ENCODE assay signal across 12 cellular contexts in genomic region chr17:75410141-75410540, GRCh38. TPM values are rescaled to one million over a fixed set of nuclear protein-coding genes. Genes with fewer than 3 reads are reported as not detected.
DNase-seq lines count a peak whose midpoint lies in the region; ATAC-seq and TF ChIP-seq lines count a peak whose summit lies in the region.
"Had no signal": no experiment of that assay in that cellular context is flagged by ENCODE, and none has a peak within 500 bp of the region (broad histone marks: within the 10 kb centered on the region; RNA-seq: fewer than 3 reads in every experiment).

No MANE protein-coding gene starts in this region.

- peaks cover 39% of the 10 kb centered on the region for H3K4me1 Mint-ChIP-seq in activated CD4-positive, alpha-beta T cell treated with anti-CD3 and anti-CD28 coated beads, Interleukin-2, amount 10 ng/mL, durations not matched to agents 24 days and 14 days
- H3K4me1 Mint-ChIP-seq in activated CD4-positive, alpha-beta T cell treated with anti-CD3 and anti-CD28 coated beads, Interleukin-2, amount 10 ng/mL, durations not matched to agents 7 days and 5 days: peaks cover 44% of the 10 kb centered on the region
- H3K4me1 Mint-ChIP-seq in stimulated activated naive CD8-positive, alpha-beta T cell treated with anti-CD3 and anti-CD28 coated beads, Interleukin-15, Interleukin-2, amounts not matched to agents 100 ng/mL and 50 ng/mL, for 24 hours (ENCODE audit: low read depth): peaks cover 33% of the 10 kb centered on the region
- H3K4me1 Mint-ChIP-seq in stimulated activated naive CD8-positive, alpha-beta T cell treated with anti-CD3 and anti-CD28 coated beads, Interleukin-15, amount 100 ng/mL, for 72 hours: peaks cover 34% of the 10 kb centered on the region

- TF ChIP-seq POLR2A in erythroblast (IDR thresholded peaks at IDR 0.05; ENCODE audit: low read length): no peak

- H3K36me3 Mint-ChIP-seq in activated CD4-positive, alpha-beta T cell treated with anti-CD3 and anti-CD28 coated beads, Interleukin-2, amount 10 ng/mL, durations not matched to agents 24 days and 14 days (ENCODE audit: low read depth): no peaks in the 10 kb centered on the region
- no peaks in the 10 kb centered on the region for H3K36me3 Mint-ChIP-seq in activated CD4-positive, alpha-beta T cell treated with anti-CD3 and anti-CD28 coated beads, Interleukin-2, amount 10 ng/mL, durations not matched to agents 7 days and 5 days (ENCODE audit: low read depth)
- H3K36me3 Mint-ChIP-seq in stimulated activated naive CD8-positive, alpha-beta T cell treated with anti-CD3 and anti-CD28 coated beads, Interleukin-15, Interleukin-2, amounts not matched to agents 100 ng/mL and 50 ng/mL, for 24 hours (ENCODE audit: low read depth): no peaks in the 10 kb centered on the region
- H3K36me3 Mint-ChIP-seq: CD4-positive, CD25-positive, alpha-beta regulatory T cell had no signal

- CTCF ChIA-PET in activated CD4-positive, alpha-beta T cell treated with anti-CD3 and anti-CD28 coated beads, Interleukin-2, amount 10 ng/mL, durations not matched to agents 7 days and 5 days (lab: Charles Lee): interaction anchor here (0.6 to 1.1 kb wide), 4 partner anchors 8 to 170 kb away, joined by 3 to 5 read pairs (median 3); no protein-coding TSS in a partner anchor

- H3K4me3 Mint-ChIP-seq in activated CD4-positive, alpha-beta T cell treated with anti-CD3 and anti-CD28 coated beads, Interleukin-2, amount 10 ng/mL, durations not matched to agents 24 days and 14 days: peak overlapping the region; percentile 27
- no peak overlapping the region for H3K4me3 Mint-ChIP-seq in activated CD4-positive, alpha-beta T cell treated with anti-CD3 and anti-CD28 coated beads, Interleukin-2, amount 10 ng/mL, durations not matched to agents 7 days and 5 days
- no peak overlapping the region for H3K4me3 Mint-ChIP-seq in stimulated activated naive CD8-positive, alpha-beta T cell treated with anti-CD3 and anti-CD28 coated beads, Interleukin-15, Interleukin-2, amounts not matched to agents 100 ng/mL and 50 ng/mL, for 24 hours
- no peak overlapping the region for H3K4me3 Mint-ChIP-seq in stimulated activated naive CD8-positive, alpha-beta T cell treated with anti-CD3 and anti-CD28 coated beads, Interleukin-15, amount 100 ng/mL, for 72 hours

- H3K27ac ChIP-seq in coronary artery: no peak overlapping the region
- H3K27ac ChIP-seq: BLaER1 treated with 17β-estradiol and CSF1 and Interleukin-3, amounts not matched to agents 10 nM and 100 nM had no signal

- POLR2A ChIA-PET in activated CD4-positive, alpha-beta T cell treated with anti-CD3 and anti-CD28 coated beads, Interleukin-2, amount 10 ng/mL, durations not matched to agents 7 days and 5 days (lab: Charles Lee): no interaction called here

- ATAC-seq in stimulated activated naive CD8-positive, alpha-beta T cell treated with anti-CD3 and anti-CD28 coated beads, Interleukin-15, amount 100 ng/mL, for 72 hours: no peak
- ATAC-seq: HCT116 had no signal

- TF ChIP-seq CTCF in coronary artery (IDR thresholded peaks at IDR 0.05): no peak

- intact Hi-C loops in activated CD4-positive, alpha-beta T cell treated with anti-CD3 and anti-CD28 coated beads, Interleukin-2, amount 10 ng/mL, durations not matched to agents 24 days and 14 days (cut with micrococcal nuclease): loop anchor here (5.0 kb wide), 1 partner anchor 228 kb away; the partner anchor contains the start of gene SUMO2

- H3K27me3 Mint-ChIP-seq in activated CD4-positive, alpha-beta T cell treated with anti-CD3 and anti-CD28 coated beads, Interleukin-2, amount 10 ng/mL, durations not matched to agents 24 days and 14 days: peaks cover 11% of the 10 kb centered on the region
- peaks cover 6% of the 10 kb centered on the region for H3K27me3 Mint-ChIP-seq in activated CD4-positive, alpha-beta T cell treated with anti-CD3 and anti-CD28 coated beads, Interleukin-2, amount 10 ng/mL, durations not matched to agents 7 days and 5 days
- peaks cover 7% of the 10 kb centered on the region for H3K27me3 Mint-ChIP-seq in stimulated activated naive CD8-positive, alpha-beta T cell treated with anti-CD3 and anti-CD28 coated beads, Interleukin-15, Interleukin-2, amounts not matched to agents 100 ng/mL and 50 ng/mL, for 24 hours
- H3K27me3 Mint-ChIP-seq in stimulated activated naive CD8-positive, alpha-beta T cell treated with anti-CD3 and anti-CD28 coated beads, Interleukin-15, amount 100 ng/mL, for 72 hours: peaks cover 10% of the 10 kb centered on the region

- no peak for DNase-seq in activated CD4-positive, alpha-beta T cell treated with anti-CD3 and anti-CD28 coated beads, Interleukin-2, amount 10 ng/mL, durations not matched to agents 24 days and 14 days
- DNase-seq in activated CD4-positive, alpha-beta T cell treated with anti-CD3 and anti-CD28 coated beads, Interleukin-2, amount 10 ng/mL, durations not matched to agents 7 days and 5 days: no peak
- no peak for DNase-seq in stimulated activated naive CD8-positive, alpha-beta T cell treated with anti-CD3 and anti-CD28 coated beads, Interleukin-15, amount 100 ng/mL, for 72 hours
- DNase-seq in coronary artery (ENCODE audit: low spot score): peak; percentile 62
- DNase-seq in erythroblast (lab: John Stamatoyannopoulos, UW): no peak
- DNase-seq in NCI-H2171 treated with DMSO at 0.1 percent for 48 hours (lab: John Stamatoyannopoulos, UW): no peak
- DNase-seq: ACHN; CD4-positive, CD25-positive, alpha-beta regulatory T cell; DMS53 had no signal

- H3K27ac Mint-ChIP-seq in activated CD4-positive, alpha-beta T cell treated with anti-CD3 and anti-CD28 coated beads, Interleukin-2, amount 10 ng/mL, durations not matched to agents 24 days and 14 days: peak overlapping the region; percentile 34
- H3K27ac Mint-ChIP-seq in activated CD4-positive, alpha-beta T cell treated with anti-CD3 and anti-CD28 coated beads, Interleukin-2, amount 10 ng/mL, durations not matched to agents 7 days and 5 days: no peak overlapping the region
- peak overlapping the region; percentile 34 for H3K27ac Mint-ChIP-seq in stimulated activated naive CD8-positive, alpha-beta T cell treated with anti-CD3 and anti-CD28 coated beads, Interleukin-15, Interleukin-2, amounts not matched to agents 100 ng/mL and 50 ng/mL, for 24 hours
- no peak overlapping the region for H3K27ac Mint-ChIP-seq in stimulated activated naive CD8-positive, alpha-beta T cell treated with anti-CD3 and anti-CD28 coated beads, Interleukin-15, amount 100 ng/mL, for 72 hours

- no peaks in the 10 kb centered on the region for H3K9me3 Mint-ChIP-seq in activated CD4-positive, alpha-beta T cell treated with anti-CD3 and anti-CD28 coated beads, Interleukin-2, amount 10 ng/mL, durations not matched to agents 24 days and 14 days
- H3K9me3 Mint-ChIP-seq in activated CD4-positive, alpha-beta T cell treated with anti-CD3 and anti-CD28 coated beads, Interleukin-2, amount 10 ng/mL, durations not matched to agents 7 days and 5 days: no peaks in the 10 kb centered on the region
- no peaks in the 10 kb centered on the region for H3K9me3 Mint-ChIP-seq in stimulated activated naive CD8-positive, alpha-beta T cell treated with anti-CD3 and anti-CD28 coated beads, Interleukin-15, Interleukin-2, amounts not matched to agents 100 ng/mL and 50 ng/mL, for 24 hours
- H3K9me3 Mint-ChIP-seq in stimulated activated naive CD8-positive, alpha-beta T cell treated with anti-CD3 and anti-CD28 coated beads, Interleukin-15, amount 100 ng/mL, for 72 hours: no peaks in the 10 kb centered on the region
- H3K9me3 Mint-ChIP-seq: CD4-positive, CD25-positive, alpha-beta regulatory T cell had no signal

- no peak overlapping the region for H3K4me3 ChIP-seq in coronary artery
- H3K4me3 ChIP-seq: BLaER1 treated with 17β-estradiol and CSF1 and Interleukin-3, amounts not matched to agents 10 nM and 100 nM had no signal

RNA-seq across cellular contexts. Expression of gene GRB2, which starts 4.7 kb away (rescaled TPM):
- total RNA-seq in activated CD4-positive, alpha-beta T cell treated with anti-CD3 and anti-CD28 coated beads, Interleukin-2, amount 10 ng/mL, durations not matched to agents 24 days and 14 days: 172 and 182 TPM in 2 replicates
- 100 to 1,000 TPM; 136 to 150 TPM for total RNA-seq in activated CD4-positive, alpha-beta T cell treated with anti-CD3 and anti-CD28 coated beads, Interleukin-2, amount 10 ng/mL, durations not matched to agents 7 days and 5 days

RNA-seq across cellular contexts. Expression of gene TMEM94, which starts 46.3 kb away (rescaled TPM):
- 68.9 and 69.5 TPM in 2 replicates for total RNA-seq in activated CD4-positive, alpha-beta T cell treated with anti-CD3 and anti-CD28 coated beads, Interleukin-2, amount 10 ng/mL, durations not matched to agents 24 days and 14 days
- total RNA-seq in activated CD4-positive, alpha-beta T cell treated with anti-CD3 and anti-CD28 coated beads, Interleukin-2, amount 10 ng/mL, durations not matched to agents 7 days and 5 days: 10 to 100 TPM; 80.3 to 82.1 TPM

Comparison
In these comparisons a context has a peak if more than half of its experiments do, and no peak if none do; other contexts are left out.
1. H3K27ac Mint-ChIP-seq: peak in activated CD4-positive, alpha-beta T cell treated with anti-CD3 and anti-CD28 coated beads, Interleukin-2, amount 10 ng/mL, durations not matched to agents 24 days and 14 days (single experiment) and stimulated activated naive CD8-positive, alpha-beta T cell treated with anti-CD3 and anti-CD28 coated beads, Interleukin-15, Interleukin-2, amounts not matched to agents 100 ng/mL and 50 ng/mL, for 24 hours (single experiment); none in activated CD4-positive, alpha-beta T cell treated with anti-CD3 and anti-CD28 coated beads, Interleukin-2, amount 10 ng/mL, durations not matched to agents 7 days and 5 days (single experiment) and stimulated activated naive CD8-positive, alpha-beta T cell treated with anti-CD3 and anti-CD28 coated beads, Interleukin-15, amount 100 ng/mL, for 72 hours (0 of 2).